1 cellular context compared by ENCODE assay signal in genomic region chr17:40366861-40367518, GRCh38.
TF ChIP-seq lines count a peak whose summit lies in the region.

No MANE protein-coding gene starts in this region.

TF ChIP-seq in K562, 482 proteins besides CTCF, POLR2A, EP300 and RAD21:
- TF ChIP-seq ZBTB33 (CRISPR knock-in tag; IDR thresholded peaks at IDR 0.05) (peak; percentile 77), PRPF4 (IDR thresholded peaks at IDR 0.05; ENCODE audit: insufficient read depth, low read depth, low read length, poor library complexity, severe bottlenecking) (no peak)
